1 cellular context compared by ENCODE assay signal in the genomic region with DNA sequence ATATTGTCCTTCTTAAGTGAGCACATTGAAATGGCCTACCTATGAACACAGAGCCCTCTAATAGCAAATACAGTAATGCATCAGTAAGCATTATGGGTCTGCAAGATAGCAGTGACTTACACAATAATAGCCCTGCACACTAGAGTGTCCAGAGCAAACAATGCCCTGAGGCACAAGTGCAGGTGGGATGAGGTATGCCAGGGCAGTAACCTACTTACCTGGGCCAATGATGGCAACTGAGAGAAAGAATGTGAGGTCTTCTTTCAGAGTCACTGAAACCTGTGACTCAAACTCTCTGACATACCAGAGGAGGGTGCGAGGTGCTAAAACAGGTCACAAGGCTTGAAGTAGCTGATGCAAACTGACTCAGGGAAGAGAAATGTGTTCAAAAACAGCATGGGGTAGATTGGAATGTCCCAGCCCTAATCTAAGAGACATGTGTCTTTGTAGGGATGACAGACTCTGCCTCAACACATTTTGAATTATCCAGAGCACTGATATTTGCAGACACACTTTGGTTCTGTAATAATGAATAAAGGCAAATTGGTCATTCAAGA.
TF ChIP-seq lines count a peak whose summit lies in the region.

No MANE protein-coding gene starts in this region.

TF ChIP-seq in K562, 482 proteins besides CTCF, POLR2A, EP300 and RAD21 (continued from another document and continues in another):
- TF ChIP-seq ZNF584 (CRISPR knock-in tag; IDR thresholded peaks at IDR 0.05; ENCODE audit: low read depth), result no peak; the same call in 1 of the 2 replicates
- no peak for TF ChIP-seq GABPB2 (CRISPR knock-in tag; conservative IDR thresholded peaks at IDR 0.05)
- peak; percentile 36; the same call in 1 of the 2 replicates for TF ChIP-seq TOE1 (IDR thresholded peaks at IDR 0.05; ENCODE audit: borderline replicate concordance)
- no peak for TF ChIP-seq TOE1 (CRISPR knock-in tag; IDR thresholded peaks at IDR 0.05; ENCODE audit: borderline replicate concordance, low read depth)
- TF ChIP-seq POLR2AphosphoS5 (IDR thresholded peaks at IDR 0.05; ENCODE audit: control insufficient read depth, insufficient read depth, low read depth, low read length), result no peak
- TF ChIP-seq, protein P1, sequence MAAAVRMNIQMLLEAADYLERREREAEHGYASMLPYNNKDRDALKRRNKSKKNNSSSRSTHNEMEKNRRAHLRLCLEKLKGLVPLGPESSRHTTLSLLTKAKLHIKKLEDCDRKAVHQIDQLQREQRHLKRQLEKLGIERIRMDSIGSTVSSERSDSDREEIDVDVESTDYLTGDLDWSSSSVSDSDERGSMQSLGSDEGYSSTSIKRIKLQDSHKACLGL (CRISPR knock-in tag; IDR thresholded peaks at IDR 0.05; ENCODE audit: borderline replicate concordance, poor library complexity, severe bottlenecking), result no peak
- TF ChIP-seq TRIM24 (IDR thresholded peaks at IDR 0.05), result peak; percentile 86; a peak in 3 of 4 replicates
- TF ChIP-seq SAP30 (IDR thresholded peaks at IDR 0.05; ENCODE audit: borderline replicate concordance, insufficient read depth, low read depth, low read length, poor library complexity, severe bottlenecking), result no peak
- TF ChIP-seq ZNF699 (CRISPR knock-in tag; IDR thresholded peaks at IDR 0.05; ENCODE audit: insufficient replicate concordance), result no peak
- TF ChIP-seq FOSL1 (tag; conservative IDR thresholded peaks at IDR 0.05), result peak; percentile 88
- no peak for TF ChIP-seq ESRRB (CRISPR knock-in tag; IDR thresholded peaks at IDR 0.05; ENCODE audit: borderline replicate concordance)
- 0 out of 4 replicates have a peak, but pooled peaks of 1 of the 2 experiments have one; percentile 22 for TF ChIP-seq TEAD1 (CRISPR knock-in tag; IDR thresholded peaks at IDR 0.05)
- no peak for TF ChIP-seq PCBP1 (IDR thresholded peaks at IDR 0.05; ENCODE audit: low read depth, low read length, poor library complexity, severe bottlenecking)
- TF ChIP-seq DMBX1 (CRISPR knock-in tag; IDR thresholded peaks at IDR 0.05; ENCODE audit: borderline replicate concordance), result peak; percentile 53; the same call in 1 of the 2 replicates
- no peak for TF ChIP-seq SMARCA5 (IDR thresholded peaks at IDR 0.05)
- no peak for TF ChIP-seq SIRT6 (IDR thresholded peaks at IDR 0.05; ENCODE audit: low read depth, low read length)
- no peak for TF ChIP-seq SETDB1 (IDR thresholded peaks at IDR 0.05; ENCODE audit: low read length)
- TF ChIP-seq PPARD (CRISPR knock-in tag; IDR thresholded peaks at IDR 0.05), result no peak
- TF ChIP-seq PCBP2 (IDR thresholded peaks at IDR 0.05; ENCODE audit: low read depth, low read length, poor library complexity, severe bottlenecking), result no peak
- TF ChIP-seq SMAD4 (CRISPR knock-in tag; conservative IDR thresholded peaks at IDR 0.05), result peak; percentile 60; the same call in 1 of the 2 replicates
- TF ChIP-seq POLR3A (IDR thresholded peaks at IDR 0.05; ENCODE audit: borderline replicate concordance, extremely low read depth, insufficient read depth, insufficient read length), result no peak
- TF ChIP-seq RBM39 (optimal IDR thresholded peaks at IDR 0.05; ENCODE audit: low read depth, low read length), result no peak
- TF ChIP-seq, protein P2, sequence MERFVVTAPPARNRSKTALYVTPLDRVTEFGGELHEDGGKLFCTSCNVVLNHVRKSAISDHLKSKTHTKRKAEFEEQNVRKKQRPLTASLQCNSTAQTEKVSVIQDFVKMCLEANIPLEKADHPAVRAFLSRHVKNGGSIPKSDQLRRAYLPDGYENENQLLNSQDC (CRISPR knock-in tag; IDR thresholded peaks at IDR 0.05), result no peak
- peak; percentile 87 for TF ChIP-seq L3MBTL2 (IDR thresholded peaks at IDR 0.05)
- TF ChIP-seq SMARCB1 (IDR thresholded peaks at IDR 0.05; ENCODE audit: insufficient read length, low read depth), result no peak
- peak; percentile 49; the same call in 1 of the 2 replicates for TF ChIP-seq ATF7 (IDR thresholded peaks at IDR 0.05)
- peak; percentile 44; the same call in 1 of the 2 replicates for TF ChIP-seq ZNF766 (CRISPR knock-in tag; conservative IDR thresholded peaks at IDR 0.05)
- no peak for TF ChIP-seq TBL1XR1 (IDR thresholded peaks at IDR 0.05; ENCODE audit: low read length in 2 of 2)
- TF ChIP-seq, protein P3, sequence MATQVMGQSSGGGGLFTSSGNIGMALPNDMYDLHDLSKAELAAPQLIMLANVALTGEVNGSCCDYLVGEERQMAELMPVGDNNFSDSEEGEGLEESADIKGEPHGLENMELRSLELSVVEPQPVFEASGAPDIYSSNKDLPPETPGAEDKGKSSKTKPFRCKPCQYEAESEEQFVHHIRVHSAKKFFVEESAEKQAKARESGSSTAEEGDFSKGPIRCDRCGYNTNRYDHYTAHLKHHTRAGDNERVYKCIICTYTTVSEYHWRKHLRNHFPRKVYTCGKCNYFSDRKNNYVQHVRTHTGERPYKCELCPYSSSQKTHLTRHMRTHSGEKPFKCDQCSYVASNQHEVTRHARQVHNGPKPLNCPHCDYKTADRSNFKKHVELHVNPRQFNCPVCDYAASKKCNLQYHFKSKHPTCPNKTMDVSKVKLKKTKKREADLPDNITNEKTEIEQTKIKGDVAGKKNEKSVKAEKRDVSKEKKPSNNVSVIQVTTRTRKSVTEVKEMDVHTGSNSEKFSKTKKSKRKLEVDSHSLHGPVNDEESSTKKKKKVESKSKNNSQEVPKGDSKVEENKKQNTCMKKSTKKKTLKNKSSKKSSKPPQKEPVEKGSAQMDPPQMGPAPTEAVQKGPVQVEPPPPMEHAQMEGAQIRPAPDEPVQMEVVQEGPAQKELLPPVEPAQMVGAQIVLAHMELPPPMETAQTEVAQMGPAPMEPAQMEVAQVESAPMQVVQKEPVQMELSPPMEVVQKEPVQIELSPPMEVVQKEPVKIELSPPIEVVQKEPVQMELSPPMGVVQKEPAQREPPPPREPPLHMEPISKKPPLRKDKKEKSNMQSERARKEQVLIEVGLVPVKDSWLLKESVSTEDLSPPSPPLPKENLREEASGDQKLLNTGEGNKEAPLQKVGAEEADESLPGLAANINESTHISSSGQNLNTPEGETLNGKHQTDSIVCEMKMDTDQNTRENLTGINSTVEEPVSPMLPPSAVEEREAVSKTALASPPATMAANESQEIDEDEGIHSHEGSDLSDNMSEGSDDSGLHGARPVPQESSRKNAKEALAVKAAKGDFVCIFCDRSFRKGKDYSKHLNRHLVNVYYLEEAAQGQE (CRISPR knock-in tag; IDR thresholded peaks at IDR 0.05; ENCODE audit: low read depth), result no peak
- TF ChIP-seq SP2 (IDR thresholded peaks at IDR 0.05; ENCODE audit: extremely low read depth, low read depth, low read length, poor library complexity, severe bottlenecking), result no peak
- no peak for TF ChIP-seq HDGF (IDR thresholded peaks at IDR 0.05)
- TF ChIP-seq POLR2H (tag; IDR thresholded peaks at IDR 0.05; ENCODE audit: low read depth), result peak; percentile 45; the same call in 1 of the 2 replicates
- no peak for TF ChIP-seq RNF2 (IDR thresholded peaks at IDR 0.05)
- no peak for TF ChIP-seq NFIX (CRISPR knock-in tag; IDR thresholded peaks at IDR 0.05; ENCODE audit: low read depth)
- no peak for TF ChIP-seq NUFIP1 (IDR thresholded peaks at IDR 0.05; ENCODE audit: partially characterized antibody)
- TF ChIP-seq RFX7 (CRISPR knock-in tag; IDR thresholded peaks at IDR 0.05), result no peak
- TF ChIP-seq NRF1 (conservative IDR thresholded peaks at IDR 0.05 in 1 of 2, IDR thresholded peaks at IDR 0.05 in 1 of 2), result 0 out of 4 replicates have a peak, but pooled peaks of 1 of the 2 experiments have one; percentile 14
- no peak for TF ChIP-seq TCF7L2 (IDR thresholded peaks at IDR 0.05; ENCODE audit: low read depth, low read length)
- TF ChIP-seq ZFP1 (CRISPR knock-in tag; IDR thresholded peaks at IDR 0.05), result no peak
- TF ChIP-seq, protein P4, sequence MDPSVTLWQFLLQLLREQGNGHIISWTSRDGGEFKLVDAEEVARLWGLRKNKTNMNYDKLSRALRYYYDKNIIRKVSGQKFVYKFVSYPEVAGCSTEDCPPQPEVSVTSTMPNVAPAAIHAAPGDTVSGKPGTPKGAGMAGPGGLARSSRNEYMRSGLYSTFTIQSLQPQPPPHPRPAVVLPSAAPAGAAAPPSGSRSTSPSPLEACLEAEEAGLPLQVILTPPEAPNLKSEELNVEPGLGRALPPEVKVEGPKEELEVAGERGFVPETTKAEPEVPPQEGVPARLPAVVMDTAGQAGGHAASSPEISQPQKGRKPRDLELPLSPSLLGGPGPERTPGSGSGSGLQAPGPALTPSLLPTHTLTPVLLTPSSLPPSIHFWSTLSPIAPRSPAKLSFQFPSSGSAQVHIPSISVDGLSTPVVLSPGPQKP (CRISPR knock-in tag; IDR thresholded peaks at IDR 0.05), result no peak
- no peak for TF ChIP-seq KDM2B (CRISPR knock-in tag; IDR thresholded peaks at IDR 0.05)
- TF ChIP-seq SRSF9 (IDR thresholded peaks at IDR 0.05; ENCODE audit: borderline replicate concordance, low read depth, low read length), result no peak
- TF ChIP-seq, protein P5, sequence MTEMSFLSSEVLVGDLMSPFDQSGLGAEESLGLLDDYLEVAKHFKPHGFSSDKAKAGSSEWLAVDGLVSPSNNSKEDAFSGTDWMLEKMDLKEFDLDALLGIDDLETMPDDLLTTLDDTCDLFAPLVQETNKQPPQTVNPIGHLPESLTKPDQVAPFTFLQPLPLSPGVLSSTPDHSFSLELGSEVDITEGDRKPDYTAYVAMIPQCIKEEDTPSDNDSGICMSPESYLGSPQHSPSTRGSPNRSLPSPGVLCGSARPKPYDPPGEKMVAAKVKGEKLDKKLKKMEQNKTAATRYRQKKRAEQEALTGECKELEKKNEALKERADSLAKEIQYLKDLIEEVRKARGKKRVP (CRISPR knock-in tag; IDR thresholded peaks at IDR 0.05), result peak; percentile 87
- TF ChIP-seq, protein P6, sequence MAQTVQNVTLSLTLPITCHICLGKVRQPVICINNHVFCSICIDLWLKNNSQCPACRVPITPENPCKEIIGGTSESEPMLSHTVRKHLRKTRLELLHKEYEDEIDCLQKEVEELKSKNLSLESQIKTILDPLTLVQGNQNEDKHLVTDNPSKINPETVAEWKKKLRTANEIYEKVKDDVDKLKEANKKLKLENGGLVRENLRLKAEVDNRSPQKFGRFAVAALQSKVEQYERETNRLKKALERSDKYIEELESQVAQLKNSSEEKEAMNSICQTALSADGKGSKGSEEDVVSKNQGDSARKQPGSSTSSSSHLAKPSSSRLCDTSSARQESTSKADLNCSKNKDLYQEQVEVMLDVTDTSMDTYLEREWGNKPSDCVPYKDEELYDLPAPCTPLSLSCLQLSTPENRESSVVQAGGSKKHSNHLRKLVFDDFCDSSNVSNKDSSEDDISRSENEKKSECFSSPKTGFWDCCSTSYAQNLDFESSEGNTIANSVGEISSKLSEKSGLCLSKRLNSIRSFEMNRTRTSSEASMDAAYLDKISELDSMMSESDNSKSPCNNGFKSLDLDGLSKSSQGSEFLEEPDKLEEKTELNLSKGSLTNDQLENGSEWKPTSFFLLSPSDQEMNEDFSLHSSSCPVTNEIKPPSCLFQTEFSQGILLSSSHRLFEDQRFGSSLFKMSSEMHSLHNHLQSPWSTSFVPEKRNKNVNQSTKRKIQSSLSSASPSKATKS (CRISPR knock-in tag; IDR thresholded peaks at IDR 0.05), result no peak
- TF ChIP-seq MXI1 (IDR thresholded peaks at IDR 0.05; ENCODE audit: low read depth, low read length), result no peak
- no peak for TF ChIP-seq FOXK1 (CRISPR knock-in tag; IDR thresholded peaks at IDR 0.05; ENCODE audit: borderline replicate concordance)
- TF ChIP-seq, protein P7, sequence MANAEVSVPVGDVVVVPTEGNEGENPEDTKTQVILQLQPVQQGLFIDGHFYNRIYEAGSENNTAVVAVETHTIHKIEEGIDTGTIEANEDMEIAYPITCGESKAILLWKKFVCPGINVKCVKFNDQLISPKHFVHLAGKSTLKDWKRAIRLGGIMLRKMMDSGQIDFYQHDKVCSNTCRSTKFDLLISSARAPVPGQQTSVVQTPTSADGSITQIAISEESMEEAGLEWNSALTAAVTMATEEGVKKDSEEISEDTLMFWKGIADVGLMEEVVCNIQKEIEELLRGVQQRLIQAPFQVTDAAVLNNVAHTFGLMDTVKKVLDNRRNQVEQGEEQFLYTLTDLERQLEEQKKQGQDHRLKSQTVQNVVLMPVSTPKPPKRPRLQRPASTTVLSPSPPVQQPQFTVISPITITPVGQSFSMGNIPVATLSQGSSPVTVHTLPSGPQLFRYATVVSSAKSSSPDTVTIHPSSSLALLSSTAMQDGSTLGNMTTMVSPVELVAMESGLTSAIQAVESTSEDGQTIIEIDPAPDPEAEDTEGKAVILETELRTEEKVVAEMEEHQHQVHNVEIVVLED (CRISPR knock-in tag; IDR thresholded peaks at IDR 0.05), result no peak
- TF ChIP-seq, protein P8, sequence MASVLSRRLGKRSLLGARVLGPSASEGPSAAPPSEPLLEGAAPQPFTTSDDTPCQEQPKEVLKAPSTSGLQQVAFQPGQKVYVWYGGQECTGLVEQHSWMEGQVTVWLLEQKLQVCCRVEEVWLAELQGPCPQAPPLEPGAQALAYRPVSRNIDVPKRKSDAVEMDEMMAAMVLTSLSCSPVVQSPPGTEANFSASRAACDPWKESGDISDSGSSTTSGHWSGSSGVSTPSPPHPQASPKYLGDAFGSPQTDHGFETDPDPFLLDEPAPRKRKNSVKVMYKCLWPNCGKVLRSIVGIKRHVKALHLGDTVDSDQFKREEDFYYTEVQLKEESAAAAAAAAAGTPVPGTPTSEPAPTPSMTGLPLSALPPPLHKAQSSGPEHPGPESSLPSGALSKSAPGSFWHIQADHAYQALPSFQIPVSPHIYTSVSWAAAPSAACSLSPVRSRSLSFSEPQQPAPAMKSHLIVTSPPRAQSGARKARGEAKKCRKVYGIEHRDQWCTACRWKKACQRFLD (CRISPR knock-in tag; IDR thresholded peaks at IDR 0.05), result peak; percentile 39; the same call in 1 of the 2 replicates
- TF ChIP-seq, protein P9, sequence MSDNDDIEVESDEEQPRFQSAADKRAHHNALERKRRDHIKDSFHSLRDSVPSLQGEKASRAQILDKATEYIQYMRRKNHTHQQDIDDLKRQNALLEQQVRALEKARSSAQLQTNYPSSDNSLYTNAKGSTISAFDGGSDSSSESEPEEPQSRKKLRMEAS (CRISPR knock-in tag; IDR thresholded peaks at IDR 0.05), result no peak
- TF ChIP-seq, protein P10, sequence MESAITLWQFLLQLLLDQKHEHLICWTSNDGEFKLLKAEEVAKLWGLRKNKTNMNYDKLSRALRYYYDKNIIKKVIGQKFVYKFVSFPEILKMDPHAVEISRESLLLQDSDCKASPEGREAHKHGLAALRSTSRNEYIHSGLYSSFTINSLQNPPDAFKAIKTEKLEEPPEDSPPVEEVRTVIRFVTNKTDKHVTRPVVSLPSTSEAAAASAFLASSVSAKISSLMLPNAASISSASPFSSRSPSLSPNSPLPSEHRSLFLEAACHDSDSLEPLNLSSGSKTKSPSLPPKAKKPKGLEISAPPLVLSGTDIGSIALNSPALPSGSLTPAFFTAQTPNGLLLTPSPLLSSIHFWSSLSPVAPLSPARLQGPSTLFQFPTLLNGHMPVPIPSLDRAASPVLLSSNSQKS (CRISPR knock-in tag; IDR thresholded peaks at IDR 0.05), result no peak
- no peak for TF ChIP-seq KLF16 (IDR thresholded peaks at IDR 0.05)
- TF ChIP-seq ZNF785 (CRISPR knock-in tag; IDR thresholded peaks at IDR 0.05), result no peak
- TF ChIP-seq TBP (optimal IDR thresholded peaks at IDR 0.05; ENCODE audit: low read depth, low read length), result no peak
- TF ChIP-seq ZNF431 (CRISPR knock-in tag; IDR thresholded peaks at IDR 0.05), result no peak
